ENCODE assay signal across 8 cellular contexts in the genomic region with DNA sequence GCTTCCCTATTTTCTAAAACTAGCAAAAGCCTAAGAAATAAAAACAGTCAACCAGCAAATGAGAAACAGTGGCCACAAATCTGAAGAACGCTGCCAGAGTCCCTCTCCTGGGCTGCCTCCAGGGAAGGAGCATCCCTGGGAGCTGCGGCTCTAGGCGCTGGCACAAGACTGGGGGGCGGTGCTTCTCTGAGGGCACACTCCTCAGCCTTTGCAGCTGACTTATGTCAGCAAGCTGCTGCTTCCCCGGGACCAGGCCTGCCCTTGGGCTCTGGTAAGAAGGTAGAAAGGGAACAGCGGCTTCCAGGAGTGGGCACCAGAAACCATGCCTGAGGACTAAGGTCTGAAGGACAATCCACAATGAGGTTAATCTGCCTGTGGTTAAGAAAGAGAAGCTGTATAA.
DNase-seq lines count a peak whose midpoint lies in the region; TF ChIP-seq lines count a peak whose summit lies in the region.
"Not testable (repeated sequence)": the region's sequence is repeated elsewhere in the genome, so short reads cannot be mapped to it uniquely, and the experiment has no call there.

No MANE protein-coding gene starts in this region.

- H4K91ac ChIP-seq in H9 (ENCODE audit: insufficient read length, low read depth, low read length); trophoblast cell (ENCODE audit: low read depth, low read length): not testable (repeated sequence)

- TF ChIP-seq CTCF in H9 (conservative IDR thresholded peaks at IDR 0.05); endodermal cell (conservative IDR thresholded peaks at IDR 0.05); glutamatergic neuron (IDR thresholded peaks at IDR 0.05; ENCODE audit: partially characterized antibody, unreplicated experiment): not testable (repeated sequence)

- not testable (repeated sequence) for H3K9ac ChIP-seq in H9 (ENCODE audit: extremely low read depth, insufficient read length, low read length); endodermal cell (ENCODE audit: extremely low read depth, low read length, poor library complexity, severe bottlenecking)
- H3K9ac ChIP-seq in trophoblast cell (ENCODE audit: low read length): peak overlapping the region; percentile 27

- H3K9me3 Mint-ChIP-seq in H9; glutamatergic neuron (ENCODE audit: unreplicated experiment): not testable (repeated sequence)
- peaks cover 11% of the 10 kb centered on the region for H3K9me3 Mint-ChIP-seq in endodermal cell

- not testable (repeated sequence) for H3K4me1 Mint-ChIP-seq in H9; endodermal cell; glutamatergic neuron (ENCODE audit: low read depth, unreplicated experiment)

- WGBS in H9 (ENCODE audit: extremely low coverage, insufficient read length, low lambda C conversion rate): no CpG with 5 or more reads among the region's 6 CpGs
- WGBS in endodermal cell (ENCODE audit: insufficient coverage in 1 of 2, insufficient read length in 1 of 2), 2 experiments: 80 to 87% methylated on average over 3 to 6 of the region's 6 CpGs
- no CpG with 5 or more reads among the region's 6 CpGs for WGBS in trophoblast cell (ENCODE audit: extremely low coverage, insufficient coverage, insufficient read length)

- not testable (repeated sequence) for H4K5ac ChIP-seq in H9 (ENCODE audit: insufficient read length, low read depth, low read length)

- H3K27ac Mint-ChIP-seq in H9; endodermal cell; glutamatergic neuron (ENCODE audit: unreplicated experiment): not testable (repeated sequence)

- H2AK5ac ChIP-seq in H9 (ENCODE audit: insufficient read length, low read length); trophoblast cell (ENCODE audit: low read length): not testable (repeated sequence)

- not testable (repeated sequence) for H2AFZ ChIP-seq in H9 (ENCODE audit: low read length); trophoblast cell (ENCODE audit: insufficient read depth, low read length, poor library complexity)

- not testable (repeated sequence) for H3K23me2 ChIP-seq in H9 (ENCODE audit: insufficient read length, low read depth, low read length, poor library complexity, severe bottlenecking)

- DNase-seq in EH (ENCODE audit: low read depth) (peak; percentile 6), H9 (peak; percentile 46), SK-MEL-5 (ENCODE audit: low read depth, low spot score) (peak; percentile 26), endodermal cell (peak; percentile 53), glutamatergic neuron (peak; percentile 47), islet precursor cell (peak; percentile 55), midbrain (lab: John Stamatoyannopoulos, UW) (peak; percentile 3)
- not testable (repeated sequence) for DNase-seq in trophoblast cell

- H3K4me1 ChIP-seq in H9 (ENCODE audit: insufficient read depth, low read length); endodermal cell (ENCODE audit: control insufficient read depth, insufficient read depth, low read length); trophoblast cell (ENCODE audit: control insufficient read depth in 1 of 2, insufficient read depth in 2 of 2, low read length in 2 of 2): not testable (repeated sequence)

- not testable (repeated sequence) for H4K12ac ChIP-seq in trophoblast cell (ENCODE audit: low read depth, low read length)

- H3K27ac ChIP-seq in H9 (ENCODE audit: insufficient read length, low read depth, low read length); endodermal cell (ENCODE audit: low read depth, low read length); trophoblast cell (ENCODE audit: low read depth, low read length): not testable (repeated sequence)

- not testable (repeated sequence) for H3K27me3 Mint-ChIP-seq in H9 (ENCODE audit: low read depth); endodermal cell (ENCODE audit: insufficient read depth); glutamatergic neuron (ENCODE audit: unreplicated experiment)

- not testable (repeated sequence) for H4K8ac ChIP-seq in H9 (replicated peaks; ENCODE audit: insufficient read length, low read depth, low read length); trophoblast cell (ENCODE audit: low read depth, low read length)

- not testable (repeated sequence) for H3K79me2 ChIP-seq in H9 (ENCODE audit: insufficient read depth, low read length); trophoblast cell (ENCODE audit: control insufficient read depth, insufficient read depth, low read length, poor library complexity)

- H3K56ac ChIP-seq in H9 (ENCODE audit: insufficient read length, low read depth, low read length): not testable (repeated sequence)

- H3K4me3 ChIP-seq in endodermal cell (ENCODE audit: low read length): not testable (repeated sequence)
- H3K4me3 ChIP-seq in trophoblast cell (ENCODE audit: low read depth, low read length): peak overlapping the region; percentile 23

- not testable (repeated sequence) for H3K79me1 ChIP-seq in H9 (ENCODE audit: insufficient read depth, low read depth, low read length, poor library complexity, severe bottlenecking); trophoblast cell (ENCODE audit: low read length)

- not testable (repeated sequence) for H3K4me3 Mint-ChIP-seq in H9; endodermal cell; glutamatergic neuron (ENCODE audit: unreplicated experiment)

- not testable (repeated sequence) for H2BK20ac ChIP-seq in H9 (ENCODE audit: low read depth, low read length, poor library complexity, severe bottlenecking)

- not testable (repeated sequence) for H4K20me1 ChIP-seq in H9 (ENCODE audit: control insufficient read depth, insufficient read depth, insufficient read length)

- not testable (repeated sequence) for H3K23ac ChIP-seq in H9 (ENCODE audit: insufficient read length, low read depth, low read length); trophoblast cell (ENCODE audit: low read length)

- not testable (repeated sequence) for H3K27me3 ChIP-seq in H9 (ENCODE audit: insufficient read depth, low read length); endodermal cell (ENCODE audit: control insufficient read depth, insufficient read depth, low read length, poor library complexity, severe bottlenecking); trophoblast cell (ENCODE audit: insufficient read depth, low read length)

- H3K4ac ChIP-seq in H9 (ENCODE audit: low read depth, low read length); trophoblast cell (ENCODE audit: low read depth, low read length): not testable (repeated sequence)

- H2BK12ac ChIP-seq in H9 (ENCODE audit: insufficient read length, low read depth, low read length); trophoblast cell (ENCODE audit: low read length): not testable (repeated sequence)

- H3K4me2 ChIP-seq in H9 (ENCODE audit: insufficient read depth, insufficient read length, low read length); trophoblast cell (ENCODE audit: low read length): not testable (repeated sequence)

- not testable (repeated sequence) for H3T11ph ChIP-seq in H9 (ENCODE audit: low read length)

- peaks cover 8 to 17% (median 11%) of the 10 kb centered on the region in 3 experiments for H3K36me3 Mint-ChIP-seq in H9 (ENCODE audit: insufficient read depth in 1 of 3, low read depth in 3 of 3)
- peaks cover 28% of the 10 kb centered on the region for H3K36me3 Mint-ChIP-seq in endodermal cell (ENCODE audit: low read depth)
- H3K36me3 Mint-ChIP-seq in glutamatergic neuron (ENCODE audit: unreplicated experiment): not testable (repeated sequence)

- in situ Hi-C loops in SK-MEL-5 (cut with HindIII; ENCODE audit: low pct_unique_long_range_greater_than_20kb, low sequenced_read_pairs): not testable (repeated sequence)

- not testable (repeated sequence) for H2BK15ac ChIP-seq in H9 (ENCODE audit: low read depth, low read length)

- H2BK120ac ChIP-seq in H9 (ENCODE audit: low read depth, low read length, poor library complexity, severe bottlenecking); trophoblast cell (ENCODE audit: insufficient read depth, low read length, poor library complexity): not testable (repeated sequence)

- H3K36me3 ChIP-seq in endodermal cell (ENCODE audit: control insufficient read depth, insufficient read depth, low read length); trophoblast cell (ENCODE audit: control insufficient read depth in 1 of 2, insufficient read depth in 2 of 2, low read length in 2 of 2): not testable (repeated sequence)

- not testable (repeated sequence) for H3K18ac ChIP-seq in H9 (ENCODE audit: insufficient read length, low read depth, low read length); trophoblast cell (ENCODE audit: low read length)

- not testable (repeated sequence) for H3K14ac ChIP-seq in H9 (ENCODE audit: insufficient read depth, low read length); trophoblast cell (ENCODE audit: low read length)

- H3K9me3 ChIP-seq in H9 (ENCODE audit: control insufficient read depth, low read depth, low read length); endodermal cell (ENCODE audit: control insufficient read depth, low read length); trophoblast cell (ENCODE audit: insufficient read depth, low read depth, low read length): not testable (repeated sequence)

- H2BK5ac ChIP-seq in H9 (ENCODE audit: insufficient read length, low read length); trophoblast cell (ENCODE audit: low read depth, low read length, poor library complexity): not testable (repeated sequence)
